ENCODE assay signal across 14 cellular contexts in genomic region chr18:74407888-74408287, GRCh38. TPM values are rescaled to one million over a fixed set of nuclear protein-coding genes. Genes with fewer than 3 reads are reported as not detected.
DNase-seq lines count a peak whose midpoint lies in the region; ATAC-seq, FAIRE-seq and TF ChIP-seq lines count a peak whose summit lies in the region.
"Had no signal": no experiment of that assay in that cellular context is flagged by ENCODE, and none has a peak within 500 bp of the region (broad histone marks: within the 10 kb centered on the region; RNA-seq: fewer than 3 reads in every experiment).

No MANE protein-coding gene starts in this region.

- H3K4me3 ChIP-seq in CD8-positive, alpha-beta memory T cell (ENCODE audit: low read length), result peak overlapping the region; percentile 16
- no peak overlapping the region for H3K4me3 ChIP-seq in GM12878
- H3K4me3 ChIP-seq: coronary artery, psoas muscle had no signal

- in situ Hi-C loops in GM12878 (cut with MboI), result no loop called here

- H3K36me3 ChIP-seq in CD8-positive, alpha-beta memory T cell (ENCODE audit: insufficient read depth, low read length), result no peaks in the 10 kb centered on the region
- H3K36me3 ChIP-seq in GM12878 (ENCODE audit: control insufficient read depth in 2 of 2, insufficient read depth in 2 of 2, low read length in 1 of 2), result no peaks in the 10 kb centered on the region

- H3K79me2 ChIP-seq in GM12878 (ENCODE audit: control insufficient read depth, insufficient read depth, low read length), result no peaks in the 10 kb centered on the region

- H3K27ac ChIP-seq in CD8-positive, alpha-beta memory T cell (ENCODE audit: low read depth, low read length), result no peak overlapping the region
- H3K27ac ChIP-seq in GM12878 (ENCODE audit: control insufficient read depth, insufficient read depth), result 0 out of 2 replicates have a peak overlapping the region, but pooled peaks have one; percentile 13
- H3K27ac ChIP-seq: coronary artery, psoas muscle had no signal

- no peak for DNase-seq in CD8-positive, alpha-beta memory T cell
- DNase-seq in GM12878 (ENCODE audit: low read depth, low spot score) (no peak), HuH-7.5 (ENCODE audit: low spot score) (no peak), cerebellar nuclear complex (lab: John Stamatoyannopoulos, UW) (no peak), NCI-H1694 (lab: John Stamatoyannopoulos, UW) (no peak)
- DNase-seq: midbrain, NCI-H510A, psoas muscle, SHP77 had no signal

- peaks cover 4 to 7% of the 10 kb centered on the region in 2 donors for H3K27me3 Mint-ChIP-seq in CD8-positive, alpha-beta memory T cell

- ATAC-seq in GM19043 (IDR thresholded peaks at IDR 0.05; ENCODE audit: low read depth, unreplicated experiment), result peak; percentile 46
- ATAC-seq in HG03175 (IDR thresholded peaks at IDR 0.05; ENCODE audit: unreplicated experiment), result peak; percentile 73
- ATAC-seq in GM12878, result peak; percentile 25; the same call in 1 of the 3 replicates
- ATAC-seq in GM19397 (IDR thresholded peaks at IDR 0.05; ENCODE audit: unreplicated experiment), result no peak
- ATAC-seq: psoas muscle had no signal

- RAD21 ChIA-PET in GM12878 (lab: Charles Lee; ENCODE audit: unreplicated experiment), result no interaction called here

- intact Hi-C loops in GM12878 (cut with micrococcal nuclease; ENCODE audit: unreplicated experiment), result no loop called here

- FAIRE-seq in GM12878 (lab: Jason Lieb, UNC), result no peak

- no peak overlapping the region for H3K9ac ChIP-seq in GM12878 (ENCODE audit: control insufficient read depth, insufficient read depth, low read length)

- no peaks in the 10 kb centered on the region for H3K27me3 ChIP-seq in CD8-positive, alpha-beta memory T cell (ENCODE audit: insufficient read depth, low read length, poor library complexity, severe bottlenecking)
- peaks cover 4% of the 10 kb centered on the region in 2 experiments; a peak in 3 of 4 replicates for H3K27me3 ChIP-seq in GM12878 (replicated peaks in 1 of 2; ENCODE audit: control insufficient read depth in 2 of 2, insufficient read depth in 2 of 2, low read length in 1 of 2)

- no peak for TF ChIP-seq RAD21 in GM12878 (IDR thresholded peaks at IDR 0.05; ENCODE audit: insufficient read depth, low read depth, low read length)

- peak overlapping the region; percentile 62 for H3K4me2 ChIP-seq in GM12878 (ENCODE audit: control insufficient read depth, insufficient read depth)

- no peaks in the 10 kb centered on the region for H3K9me3 Mint-ChIP-seq in CD8-positive, alpha-beta memory T cell

- 0% methylated on average over 2 of the region's 2 CpGs for WGBS in GM12878 (ENCODE audit: insufficient coverage, insufficient replicate concordance, low lambda C conversion rate, missing lambda C conversion rate)

- peak overlapping the region; percentile 9 for H2AFZ ChIP-seq in GM12878 (ENCODE audit: control insufficient read depth, low read depth, low read length)

- no peak for TF ChIP-seq CTCF in GM12878 (IDR thresholded peaks at IDR 0.05 in 2 of 3, conservative IDR thresholded peaks at IDR 0.05 in 1 of 3; ENCODE audit: control insufficient read depth in 2 of 3, extremely low read depth in 1 of 3, insufficient read depth in 1 of 3, low read depth in 3 of 3, low read length in 3 of 3)

- CTCF ChIA-PET in CD8-positive, alpha-beta memory T cell (lab: Charles Lee), result interaction anchor here (1.2 to 1.4 kb wide), 2 partner anchors 9 to 54 kb away, joined by 3 to 5 read pairs; no protein-coding TSS in a partner anchor
- CTCF ChIA-PET in GM12878 (lab: Yijun Ruan, JAX), result no interaction called here

- peaks cover 14% of the 10 kb centered on the region for H3K4me1 ChIP-seq in CD8-positive, alpha-beta memory T cell (ENCODE audit: insufficient read depth, low read length)
- peaks cover 11% of the 10 kb centered on the region for H3K4me1 ChIP-seq in GM12878 (ENCODE audit: control insufficient read depth, insufficient read depth, low read length)
- H3K4me1 ChIP-seq: psoas muscle had no signal

- no peaks in the 10 kb centered on the region for H3K36me3 Mint-ChIP-seq in CD8-positive, alpha-beta memory T cell

- H3K27ac Mint-ChIP-seq in CD8-positive, alpha-beta memory T cell, result peak overlapping the region; percentile 9 to 88 (median 82)

- H4K20me1 ChIP-seq in GM12878 (ENCODE audit: control insufficient read depth, insufficient read depth), result no peaks in the 10 kb centered on the region

- no peak for TF ChIP-seq POLR2A in GM12878 (IDR thresholded peaks at IDR 0.05; ENCODE audit: low read depth, low read length)

- SMC1A ChIA-PET in GM12878 (lab: Charles Lee; ENCODE audit: uncharacterized antibody, unreplicated experiment), result no interaction called here

- no peaks in the 10 kb centered on the region for H3K9me3 ChIP-seq in CD8-positive, alpha-beta memory T cell (ENCODE audit: low read length)
- H3K9me3 ChIP-seq in GM12878 (replicated peaks; ENCODE audit: control insufficient read depth, insufficient read depth, low read length), result no peaks in the 10 kb centered on the region; the same call in 2 of the 3 replicates
- H3K9me3 ChIP-seq: psoas muscle had no signal

- no peak for TF ChIP-seq EP300 in GM12878 (IDR thresholded peaks at IDR 0.05; ENCODE audit: borderline replicate concordance in 1 of 2, control insufficient read depth in 1 of 2, low read depth in 2 of 2, low read length in 2 of 2)

- H3K4me1 Mint-ChIP-seq in CD8-positive, alpha-beta memory T cell, result peaks cover 16 to 19% (median 17%) of the 10 kb centered on the region in 3 donors

- peak overlapping the region in 6 of 7 donors; percentile 20 to 86 (median 73) for H3K4me3 Mint-ChIP-seq in CD8-positive, alpha-beta memory T cell

- POLR2A ChIA-PET in CD8-positive, alpha-beta memory T cell (lab: Charles Lee), result no interaction called here
- POLR2A ChIA-PET in GM12878 (lab: Charles Lee), result no interaction called here

- no TSS peak for BruUV-seq in GM12878 (replicated peaks; lab: Mats Ljungman, UMichigan)

TF ChIP-seq in GM12878, 131 proteins besides CTCF, POLR2A, EP300 and RAD21:
- 0 out of 2 replicates have a peak, but pooled peaks have one; percentile 18 for TF ChIP-seq ATF7 (IDR thresholded peaks at IDR 0.05; ENCODE audit: low read depth)
- peak; percentile 40; the same call in 1 of the 2 replicates for TF ChIP-seq MEF2A (IDR thresholded peaks at IDR 0.05; ENCODE audit: insufficient read depth, low read depth, low read length)
- no peak for TF ChIP-seq CREB1 (IDR thresholded peaks at IDR 0.05; ENCODE audit: low read depth)

RNA-seq across cellular contexts. Expression of gene DIPK1C, which starts 49.2 kb away (rescaled TPM):
- total RNA-seq in CD8-positive, alpha-beta memory T cell, result not detected
- not detected for polyA plus RNA-seq in CD8-positive, alpha-beta memory T cell
- not detected in 2 replicates for total RNA-seq in GM12878 (2013; cell fraction: nucleolus; rRNA removed)
- total RNA-seq in GM12878 (2014; rRNA removed) (not detected in 2 replicates), GM12878 (2014; rRNA removed; fragmentation: Illumina TruSeq; extraction: Trizol) (not detected in 2 replicates), GM12878 (2021) (not detected in 2 replicates)
- not detected for polyA plus RNA-seq in GM12878 (2011; ENCODE audit: low read depth)
- polyA plus RNA-seq in GM12878 (2011; rRNA removed) (not detected in 2 replicates), GM12878 (2014; fragmentation: Illumina TruSeq; extraction: Trizol) (not detected in 2 replicates), GM12878 (2014; fragmentation: Nextera tagmentation; extraction: Ambion mirVana) (not detected), GM12878 (2014; rRNA removed) (not detected in 2 replicates), GM12878 (2016; fragmentation: Nextera tagmentation; extraction: Ambion mirVana) (not detected)
- polyA plus RNA-seq in GM12878 (2011; cell fraction: cytosol; rRNA removed), result not detected in 2 replicates
- polyA plus RNA-seq in GM12878 (2011; cell fraction: nucleus; rRNA removed), result not detected in 2 replicates
- polyA plus RNA-seq in GM12878 (2012), result not detected in 2 replicates
- not detected in 2 replicates for polyA minus RNA-seq in GM12878 (2011; rRNA and poly(A)+ RNA removed)
- polyA minus RNA-seq in GM12878 (2011; cell fraction: cytosol; rRNA and poly(A)+ RNA removed), result not detected in 2 replicates
- polyA minus RNA-seq in GM12878 (2011; cell fraction: nucleus; rRNA and poly(A)+ RNA removed), result not detected in 2 replicates
- total RNA-seq: MCF 10A had no signal
